In the genomic region with DNA sequence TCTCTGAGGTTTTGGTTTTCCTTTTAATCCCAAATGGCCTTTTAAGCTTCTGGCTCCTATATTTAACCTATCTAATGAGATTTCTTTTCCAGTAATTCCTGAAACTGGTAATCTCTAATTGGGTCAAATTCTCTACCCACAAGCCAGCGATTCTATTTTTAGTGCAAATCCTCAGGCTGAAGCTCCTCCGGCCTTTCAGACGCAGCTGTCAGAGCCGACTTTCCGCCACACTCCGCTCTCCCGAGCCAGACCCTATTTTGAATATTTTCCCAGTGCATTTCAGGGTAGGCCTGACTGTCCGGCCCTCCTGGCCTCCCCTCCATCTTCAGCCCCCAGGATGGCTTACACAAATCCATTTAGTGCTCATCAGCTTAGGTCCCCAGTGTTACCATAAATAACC, we compare ENCODE assay signal across 1 cellular context.
TF ChIP-seq lines count a peak whose summit lies in the region.

No MANE protein-coding gene starts in this region.

TF ChIP-seq in GM23338, 12 proteins besides CTCF, POLR2A, EP300 and RAD21 (continued from another document):
- TF ChIP-seq, protein P1, sequence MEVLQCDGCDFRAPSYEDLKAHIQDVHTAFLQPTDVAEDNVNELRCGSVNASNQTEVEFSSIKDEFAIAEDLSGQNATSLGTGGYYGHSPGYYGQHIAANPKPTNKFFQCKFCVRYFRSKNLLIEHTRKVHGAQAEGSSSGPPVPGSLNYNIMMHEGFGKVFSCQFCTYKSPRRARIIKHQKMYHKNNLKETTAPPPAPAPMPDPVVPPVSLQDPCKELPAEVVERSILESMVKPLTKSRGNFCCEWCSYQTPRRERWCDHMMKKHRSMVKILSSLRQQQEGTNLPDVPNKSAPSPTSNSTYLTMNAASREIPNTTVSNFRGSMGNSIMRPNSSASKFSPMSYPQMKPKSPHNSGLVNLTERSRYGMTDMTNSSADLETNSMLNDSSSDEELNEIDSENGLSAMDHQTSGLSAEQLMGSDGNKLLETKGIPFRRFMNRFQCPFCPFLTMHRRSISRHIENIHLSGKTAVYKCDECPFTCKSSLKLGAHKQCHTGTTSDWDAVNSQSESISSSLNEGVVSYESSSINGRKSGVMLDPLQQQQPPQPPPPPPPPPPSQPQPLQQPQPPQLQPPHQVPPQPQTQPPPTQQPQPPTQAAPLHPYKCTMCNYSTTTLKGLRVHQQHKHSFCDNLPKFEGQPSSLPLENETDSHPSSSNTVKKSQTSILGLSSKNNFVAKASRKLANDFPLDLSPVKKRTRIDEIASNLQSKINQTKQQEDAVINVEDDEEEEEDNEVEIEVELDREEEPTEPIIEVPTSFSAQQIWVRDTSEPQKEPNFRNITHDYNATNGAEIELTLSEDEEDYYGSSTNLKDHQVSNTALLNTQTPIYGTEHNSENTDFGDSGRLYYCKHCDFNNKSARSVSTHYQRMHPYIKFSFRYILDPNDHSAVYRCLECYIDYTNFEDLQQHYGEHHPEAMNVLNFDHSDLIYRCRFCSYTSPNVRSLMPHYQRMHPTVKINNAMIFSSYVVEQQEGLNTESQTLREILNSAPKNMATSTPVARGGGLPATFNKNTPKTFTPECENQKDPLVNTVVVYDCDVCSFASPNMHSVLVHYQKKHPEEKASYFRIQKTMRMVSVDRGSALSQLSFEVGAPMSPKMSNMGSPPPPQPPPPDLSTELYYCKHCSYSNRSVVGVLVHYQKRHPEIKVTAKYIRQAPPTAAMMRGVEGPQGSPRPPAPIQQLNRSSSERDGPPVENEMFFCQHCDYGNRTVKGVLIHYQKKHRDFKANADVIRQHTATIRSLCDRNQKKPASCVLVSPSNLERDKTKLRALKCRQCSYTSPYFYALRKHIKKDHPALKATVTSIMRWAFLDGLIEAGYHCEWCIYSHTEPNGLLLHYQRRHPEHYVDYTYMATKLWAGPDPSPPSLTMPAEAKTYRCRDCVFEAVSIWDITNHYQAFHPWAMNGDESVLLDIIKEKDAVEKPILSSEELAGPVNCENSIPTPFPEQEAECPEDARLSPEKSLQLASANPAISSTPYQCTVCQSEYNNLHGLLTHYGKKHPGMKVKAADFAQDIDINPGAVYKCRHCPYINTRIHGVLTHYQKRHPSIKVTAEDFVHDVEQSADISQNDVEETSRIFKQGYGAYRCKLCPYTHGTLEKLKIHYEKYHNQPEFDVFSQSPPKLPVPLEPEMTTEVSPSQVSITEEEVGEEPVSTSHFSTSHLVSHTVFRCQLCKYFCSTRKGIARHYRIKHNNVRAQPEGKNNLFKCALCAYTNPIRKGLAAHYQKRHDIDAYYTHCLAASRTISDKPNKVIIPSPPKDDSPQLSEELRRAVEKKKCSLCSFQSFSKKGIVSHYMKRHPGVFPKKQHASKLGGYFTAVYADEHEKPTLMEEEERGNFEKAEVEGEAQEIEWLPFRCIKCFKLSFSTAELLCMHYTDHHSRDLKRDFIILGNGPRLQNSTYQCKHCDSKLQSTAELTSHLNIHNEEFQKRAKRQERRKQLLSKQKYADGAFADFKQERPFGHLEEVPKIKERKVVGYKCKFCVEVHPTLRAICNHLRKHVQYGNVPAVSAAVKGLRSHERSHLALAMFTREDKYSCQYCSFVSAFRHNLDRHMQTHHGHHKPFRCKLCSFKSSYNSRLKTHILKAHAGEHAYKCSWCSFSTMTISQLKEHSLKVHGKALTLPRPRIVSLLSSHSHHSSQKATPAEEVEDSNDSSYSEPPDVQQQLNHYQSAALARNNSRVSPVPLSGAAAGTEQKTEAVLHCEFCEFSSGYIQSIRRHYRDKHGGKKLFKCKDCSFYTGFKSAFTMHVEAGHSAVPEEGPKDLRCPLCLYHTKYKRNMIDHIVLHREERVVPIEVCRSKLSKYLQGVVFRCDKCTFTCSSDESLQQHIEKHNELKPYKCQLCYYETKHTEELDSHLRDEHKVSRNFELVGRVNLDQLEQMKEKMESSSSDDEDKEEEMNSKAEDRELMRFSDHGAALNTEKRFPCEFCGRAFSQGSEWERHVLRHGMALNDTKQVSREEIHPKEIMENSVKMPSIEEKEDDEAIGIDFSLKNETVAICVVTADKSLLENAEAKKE (CRISPR knock-in tag; IDR thresholded peaks at IDR 0.05) = no peak
- TF ChIP-seq, protein P2, sequence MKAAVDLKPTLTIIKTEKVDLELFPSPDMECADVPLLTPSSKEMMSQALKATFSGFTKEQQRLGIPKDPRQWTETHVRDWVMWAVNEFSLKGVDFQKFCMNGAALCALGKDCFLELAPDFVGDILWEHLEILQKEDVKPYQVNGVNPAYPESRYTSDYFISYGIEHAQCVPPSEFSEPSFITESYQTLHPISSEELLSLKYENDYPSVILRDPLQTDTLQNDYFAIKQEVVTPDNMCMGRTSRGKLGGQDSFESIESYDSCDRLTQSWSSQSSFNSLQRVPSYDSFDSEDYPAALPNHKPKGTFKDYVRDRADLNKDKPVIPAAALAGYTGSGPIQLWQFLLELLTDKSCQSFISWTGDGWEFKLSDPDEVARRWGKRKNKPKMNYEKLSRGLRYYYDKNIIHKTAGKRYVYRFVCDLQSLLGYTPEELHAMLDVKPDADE (IDR thresholded peaks at IDR 0.05) = no peak
- no peak for TF ChIP-seq POLR2AphosphoS5 (IDR thresholded peaks at IDR 0.05; ENCODE audit: low read depth)
- no peak for TF ChIP-seq CREB1 (CRISPR knock-in tag; IDR thresholded peaks at IDR 0.05; ENCODE audit: low read depth)
- no peak for TF ChIP-seq EZH2 (IDR thresholded peaks at IDR 0.05; ENCODE audit: low read depth, unreplicated experiment)
- no peak for TF ChIP-seq STAT1 (IDR thresholded peaks at IDR 0.05; ENCODE audit: unreplicated experiment)
- TF ChIP-seq ZNF114 (CRISPR knock-in tag; IDR thresholded peaks at IDR 0.05) = no peak
- no peak for TF ChIP-seq JUNB (IDR thresholded peaks at IDR 0.05; ENCODE audit: unreplicated experiment)
- no peak for TF ChIP-seq EZH2phosphoT487 (IDR thresholded peaks at IDR 0.05; ENCODE audit: unreplicated experiment)
